ENCODE assay signal across 8 cellular contexts in genomic region chr12:51424662-51425539, GRCh38. TPM values are rescaled to one million over a fixed set of nuclear protein-coding genes. Genes with fewer than 3 reads are reported as not detected.
DNase-seq lines count a peak whose midpoint lies in the region; ATAC-seq and TF ChIP-seq lines count a peak whose summit lies in the region.

Gene SLC4A8, plus strand, starts transcription at chr12:51424831. Its CDS starts 157 bp downstream, at chr12:51424988.

- H3K9me3 ChIP-seq in Peyer's patch: no peaks in the 10 kb centered on the region

- no peaks in the 10 kb centered on the region for H3K36me3 Mint-ChIP-seq in IgD-negative memory B cell
- no peaks in the 10 kb centered on the region for H3K36me3 Mint-ChIP-seq in naive thymus-derived CD8-positive, alpha-beta T cell
- no peaks in the 10 kb centered on the region for H3K36me3 Mint-ChIP-seq in stimulated activated memory B cell treated with anti-CD40 and anti-IgM and Interleukin-4, amounts not matched to agents 10 μg/mL and 1 μg/mL and 100 μg/mL, for 72 hours

- no peaks in the 10 kb centered on the region for H3K27me3 Mint-ChIP-seq in IgD-negative memory B cell
- H3K27me3 Mint-ChIP-seq in naive thymus-derived CD8-positive, alpha-beta T cell: peaks cover 0 to 2% (median 0%) of the 10 kb centered on the region in 5 donors
- no peaks in the 10 kb centered on the region for H3K27me3 Mint-ChIP-seq in stimulated activated memory B cell treated with anti-CD40 and anti-IgM and Interleukin-4, amounts not matched to agents 10 μg/mL and 1 μg/mL and 100 μg/mL, for 72 hours

- H3K4me3 ChIP-seq in Peyer's patch: peak within 1 kb of the TSS; percentile 44 to 72 (median 51)

- TF ChIP-seq CTCF in Peyer's patch (IDR thresholded peaks at IDR 0.05): peak; percentile 32 to 80 (median 58)

- H3K36me3 ChIP-seq in Peyer's patch: no peaks in the 10 kb centered on the region

- no peaks in the 10 kb centered on the region for H3K9me3 Mint-ChIP-seq in IgD-negative memory B cell
- no peaks in the 10 kb centered on the region for H3K9me3 Mint-ChIP-seq in naive thymus-derived CD8-positive, alpha-beta T cell
- H3K9me3 Mint-ChIP-seq in stimulated activated memory B cell treated with anti-CD40 and anti-IgM and Interleukin-4, amounts not matched to agents 10 μg/mL and 1 μg/mL and 100 μg/mL, for 72 hours: no peaks in the 10 kb centered on the region

- peak; percentile 73 for DNase-seq in DMS 273 treated with DMSO at 0.1 percent for 48 hours (lab: John Stamatoyannopoulos, UW)
- peak; percentile 76 to 93 (median 86) for DNase-seq in Peyer's patch
- peak; percentile 28 to 58 for DNase-seq in activated T-helper 1 cell treated with anti-CD3 and anti-CD28 coated beads, Interleukin-2, amount 50 U/mL, for 16 hours (ENCODE audit: low read depth in 1 of 2, low spot score in 1 of 2)
- peak; percentile 78 for DNase-seq in fibroblast of peridontal ligament (ENCODE audit: extremely low read depth)
- peak; percentile 52 to 81 (median 60) for DNase-seq in naive thymus-derived CD8-positive, alpha-beta T cell

- ATAC-seq in GM21529 (IDR thresholded peaks at IDR 0.05; ENCODE audit: unreplicated experiment): peak; percentile 88
- peak; percentile 84 to 85 for ATAC-seq in naive thymus-derived CD8-positive, alpha-beta T cell
- peak; percentile 96 for ATAC-seq in stimulated activated memory B cell treated with anti-CD40 and anti-IgM and Interleukin-4, amounts not matched to agents 10 μg/mL and 1 μg/mL and 100 μg/mL, for 72 hours

- H3K27me3 ChIP-seq in Peyer's patch: no peaks in the 10 kb centered on the region

- H3K4me1 ChIP-seq in Peyer's patch: peaks cover 0 to 12% (median 4%) of the 10 kb centered on the region in 4 donors

- peak within 1 kb of the TSS in 1 of 4 donors; percentile 39 for H3K27ac ChIP-seq in Peyer's patch

- H3K27ac Mint-ChIP-seq in IgD-negative memory B cell: peak within 1 kb of the TSS in 2 of 3 donors; percentile 16 to 66
- H3K27ac Mint-ChIP-seq in naive thymus-derived CD8-positive, alpha-beta T cell: peak within 1 kb of the TSS in 9 of 10 donors; percentile 25 to 84 (median 71)
- H3K27ac Mint-ChIP-seq in stimulated activated memory B cell treated with anti-CD40 and anti-IgM and Interleukin-4, amounts not matched to agents 10 μg/mL and 1 μg/mL and 100 μg/mL, for 72 hours: peak within 1 kb of the TSS; percentile 56

- peak within 1 kb of the TSS; percentile 77 to 87 (median 80) for H3K4me3 Mint-ChIP-seq in IgD-negative memory B cell
- peak within 1 kb of the TSS; percentile 72 to 87 (median 84) for H3K4me3 Mint-ChIP-seq in naive thymus-derived CD8-positive, alpha-beta T cell
- H3K4me3 Mint-ChIP-seq in stimulated activated memory B cell treated with anti-CD40 and anti-IgM and Interleukin-4, amounts not matched to agents 10 μg/mL and 1 μg/mL and 100 μg/mL, for 72 hours: peak within 1 kb of the TSS; percentile 82

- POLR2A ChIA-PET in naive thymus-derived CD8-positive, alpha-beta T cell (lab: Charles Lee): no interaction called here

- no peak for TF ChIP-seq POLR2A in Peyer's patch (IDR thresholded peaks at IDR 0.05)

- H3K4me1 Mint-ChIP-seq in IgD-negative memory B cell: peaks cover 10 to 29% (median 13%) of the 10 kb centered on the region in 3 donors
- H3K4me1 Mint-ChIP-seq in naive thymus-derived CD8-positive, alpha-beta T cell: peaks cover 9 to 15% (median 11%) of the 10 kb centered on the region in 4 donors
- H3K4me1 Mint-ChIP-seq in stimulated activated memory B cell treated with anti-CD40 and anti-IgM and Interleukin-4, amounts not matched to agents 10 μg/mL and 1 μg/mL and 100 μg/mL, for 72 hours: peaks cover 13% of the 10 kb centered on the region

RNA-seq across cellular contexts. Expression of gene SLC4A8, which starts in this region (rescaled TPM):
- 0.53 TPM for polyA plus RNA-seq in IgD-negative memory B cell
- total RNA-seq in Peyer's patch: 10 to 100 TPM in 1 of 4 donors, 1 to 10 TPM in 3; 1.9 to 49.5 (median 7.1) TPM
- under 1 TPM; 0.41 to 0.42 TPM for total RNA-seq in naive thymus-derived CD8-positive, alpha-beta T cell
- polyA plus RNA-seq in naive thymus-derived CD8-positive, alpha-beta T cell: under 1 TPM; 0.52 to 0.99 (median 0.58) TPM

Comparison
In these comparisons a context has a peak if more than half of its experiments do, and no peak if none do; other contexts are left out.
1. Peak in DNase-seq and ATAC-seq in naive thymus-derived CD8-positive, alpha-beta T cell; RNA of the gene not detected or under 1 TPM.